ENCODE assay signal across 8 cellular contexts in the genomic region with DNA sequence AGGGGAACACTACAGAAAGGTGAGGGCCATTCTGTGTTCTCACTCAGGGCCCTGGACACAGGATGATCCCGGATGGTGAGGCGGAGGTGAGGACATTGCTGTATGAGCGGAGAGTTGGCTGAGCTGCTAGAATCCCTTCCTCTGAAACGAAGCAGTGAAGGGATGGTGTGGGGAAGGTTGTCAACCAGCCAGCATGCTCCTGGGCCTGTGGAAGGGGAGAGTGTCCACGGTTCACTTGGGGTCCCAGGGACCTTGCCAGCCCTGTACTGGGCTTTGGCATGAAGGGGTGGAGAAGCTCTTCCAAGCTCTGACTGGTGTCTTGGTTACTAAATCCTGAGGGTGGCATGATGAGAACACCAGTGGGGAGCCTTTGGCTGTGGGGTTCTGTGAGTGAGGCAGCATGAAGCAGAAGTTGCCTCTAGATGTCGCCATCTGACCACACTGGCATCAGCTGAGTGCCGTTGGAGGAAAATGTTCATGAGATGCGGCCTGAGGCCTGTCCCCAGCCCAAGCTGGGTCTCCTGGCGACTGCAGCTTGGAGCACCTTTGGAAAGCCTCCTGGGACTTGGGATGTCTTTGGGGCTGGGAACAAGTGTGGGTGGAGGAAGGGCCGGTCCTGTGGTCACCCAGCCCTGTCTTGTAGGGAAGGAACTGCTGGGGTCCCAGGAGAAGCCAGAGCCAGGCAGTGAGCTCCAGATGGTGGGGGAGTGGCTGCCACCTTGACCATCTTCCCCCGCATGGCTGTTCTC. TPM values are rescaled to one million over a fixed set of nuclear protein-coding genes. Genes with fewer than 3 reads are reported as not detected.
DNase-seq lines count a peak whose midpoint lies in the region; ATAC-seq and TF ChIP-seq lines count a peak whose summit lies in the region.

No MANE protein-coding gene starts in this region.

- H3K4me3 Mint-ChIP-seq in activated naive CD8-positive, alpha-beta T cell treated with anti-CD3 and anti-CD28 coated beads, Interleukin-2, amount 10 ng/mL, durations not matched to agents 7 days and 5 days: no peak overlapping the region
- H3K4me3 Mint-ChIP-seq in glutamatergic neuron (ENCODE audit: unreplicated experiment): peak overlapping the region; percentile 25

- H3K9me3 Mint-ChIP-seq in activated naive CD8-positive, alpha-beta T cell treated with anti-CD3 and anti-CD28 coated beads, Interleukin-2, amount 10 ng/mL, durations not matched to agents 7 days and 5 days: no peaks in the 10 kb centered on the region
- peaks cover 12% of the 10 kb centered on the region for H3K9me3 Mint-ChIP-seq in glutamatergic neuron (ENCODE audit: unreplicated experiment)

- no peak overlapping the region for H2AFZ ChIP-seq in Karpas-422 (ENCODE audit: low read length)

- no peaks in the 10 kb centered on the region for H3K9me3 ChIP-seq in Karpas-422 (ENCODE audit: low read length)
- no peaks in the 10 kb centered on the region for H3K9me3 ChIP-seq in SJSA1 (replicated peaks)
- no peaks in the 10 kb centered on the region for H3K9me3 ChIP-seq in prostate gland

- H3K79me2 ChIP-seq in Karpas-422 (ENCODE audit: low read length): no peaks in the 10 kb centered on the region

- no peak for TF ChIP-seq POLR2A in prostate gland (IDR thresholded peaks at IDR 0.05)

- peak; percentile 91 for ATAC-seq in activated naive CD8-positive, alpha-beta T cell treated with anti-CD3 and anti-CD28 coated beads, Interleukin-2, amount 10 ng/mL, durations not matched to agents 7 days and 5 days (ENCODE audit: low read depth)
- ATAC-seq in GM18861 (IDR thresholded peaks at IDR 0.05; ENCODE audit: unreplicated experiment): no peak

- peaks cover 2% of the 10 kb centered on the region for H3K36me3 Mint-ChIP-seq in activated naive CD8-positive, alpha-beta T cell treated with anti-CD3 and anti-CD28 coated beads, Interleukin-2, amount 10 ng/mL, durations not matched to agents 7 days and 5 days
- no peaks in the 10 kb centered on the region for H3K36me3 Mint-ChIP-seq in glutamatergic neuron (ENCODE audit: unreplicated experiment)

- H3K4me1 ChIP-seq in Karpas-422 (ENCODE audit: low read length) (no peaks in the 10 kb centered on the region), SJSA1 (replicated peaks) (peaks cover 3% of the 10 kb centered on the region), prostate gland (replicated peaks) (no peaks in the 10 kb centered on the region)

- peaks cover 15% of the 10 kb centered on the region for H3K4me1 Mint-ChIP-seq in activated naive CD8-positive, alpha-beta T cell treated with anti-CD3 and anti-CD28 coated beads, Interleukin-2, amount 10 ng/mL, durations not matched to agents 7 days and 5 days
- H3K4me1 Mint-ChIP-seq in glutamatergic neuron (ENCODE audit: low read depth, unreplicated experiment): peaks cover 22% of the 10 kb centered on the region

- peak; percentile 71 for DNase-seq in 8988T
- DNase-seq in GM12864 (ENCODE audit: low read depth): no peak
- DNase-seq in Karpas-422: peak; percentile 86
- peak; percentile 54 to 67 for DNase-seq in SJSA1 (ENCODE audit: low read depth in 1 of 2, low spot score in 2 of 2)
- peak; percentile 64 for DNase-seq in activated naive CD8-positive, alpha-beta T cell treated with anti-CD3 and anti-CD28 coated beads, Interleukin-2, amount 10 ng/mL, durations not matched to agents 7 days and 5 days
- DNase-seq in glutamatergic neuron: peak; percentile 77
- DNase-seq in prostate gland (ENCODE audit: low spot score): peak; percentile 34

- H3K27ac Mint-ChIP-seq in activated naive CD8-positive, alpha-beta T cell treated with anti-CD3 and anti-CD28 coated beads, Interleukin-2, amount 10 ng/mL, durations not matched to agents 7 days and 5 days: no peak overlapping the region
- peak overlapping the region; percentile 78 for H3K27ac Mint-ChIP-seq in glutamatergic neuron (ENCODE audit: unreplicated experiment)

- H3K4me2 ChIP-seq in Karpas-422 (ENCODE audit: low read depth, low read length, poor library complexity, severe bottlenecking): no peak overlapping the region

- intact Hi-C loops in prostate gland (cut with DNase I): loop anchor here (5.0 kb wide), 1 partner anchor 262 kb away; the partner anchor contains the start of genes FBXL8 and TRADD

- 37% methylated on average over 11 of the region's 11 CpGs for WGBS in prostate gland

- H3K27me3 ChIP-seq in Karpas-422 (ENCODE audit: low read length): no peaks in the 10 kb centered on the region
- no peaks in the 10 kb centered on the region for H3K27me3 ChIP-seq in SJSA1 (replicated peaks)
- no peaks in the 10 kb centered on the region for H3K27me3 ChIP-seq in prostate gland (replicated peaks; ENCODE audit: insufficient read depth)

- H4K20me1 ChIP-seq in Karpas-422 (ENCODE audit: insufficient read depth, low read depth, low read length): peaks cover 7% of the 10 kb centered on the region; the same call in 1 of the 2 replicates

- no peaks in the 10 kb centered on the region for H3K9me2 ChIP-seq in Karpas-422 (replicated peaks; ENCODE audit: insufficient read depth, low read length)

- H3K27me3 Mint-ChIP-seq in activated naive CD8-positive, alpha-beta T cell treated with anti-CD3 and anti-CD28 coated beads, Interleukin-2, amount 10 ng/mL, durations not matched to agents 7 days and 5 days: peaks cover 3% of the 10 kb centered on the region
- H3K27me3 Mint-ChIP-seq in glutamatergic neuron (ENCODE audit: unreplicated experiment): peaks cover 15% of the 10 kb centered on the region

- POLR2A ChIA-PET in activated naive CD8-positive, alpha-beta T cell treated with anti-CD3 and anti-CD28 coated beads, Interleukin-2, amount 10 ng/mL, durations not matched to agents 7 days and 5 days (lab: Charles Lee): interaction anchor here (1.0 to 1.8 kb wide), 3 partner anchors 15 to 37 kb away, joined by 3 to 7 read pairs (median 4); partner anchors contain the start of gene PDP2

- H3K27ac ChIP-seq in Karpas-422 (ENCODE audit: low read length) (no peak overlapping the region), SJSA1 (no peak overlapping the region), prostate gland (no peak overlapping the region)

- H3K4me3 ChIP-seq in GM12864 (ENCODE audit: low read depth, low read length) (no peak overlapping the region), Karpas-422 (ENCODE audit: low read length) (no peak overlapping the region), SJSA1 (no peak overlapping the region), prostate gland (no peak overlapping the region)

- TF ChIP-seq CTCF in GM12864 (IDR thresholded peaks at IDR 0.05; ENCODE audit: low read depth, low read length, missing control alignments) (peak; percentile 92), glutamatergic neuron (IDR thresholded peaks at IDR 0.05; ENCODE audit: partially characterized antibody, unreplicated experiment) (peak; percentile 49), prostate gland (IDR thresholded peaks at IDR 0.05) (peak; percentile 39 to 74 (median 63))

- H3K36me3 ChIP-seq in Karpas-422 (ENCODE audit: insufficient read depth, low read length) (no peaks in the 10 kb centered on the region), SJSA1 (no peaks in the 10 kb centered on the region), prostate gland (no peaks in the 10 kb centered on the region)

- no peak overlapping the region for H3K9ac ChIP-seq in Karpas-422 (ENCODE audit: low read length)

RNA-seq across cellular contexts. Expression of gene PDP2, which starts 14.8 kb away (rescaled TPM):
- 7.7 and 11.7 TPM in 2 replicates for total RNA-seq in Karpas-422 (2014; rRNA removed; shearing (Covaris generic); ENCODE audit: low replicate concordance)
- total RNA-seq in SJSA1 (2014; rRNA removed; shearing (Covaris generic)): 2.3 and 5.0 TPM in 2 replicates
- 10 to 100 TPM; 26.6 TPM for total RNA-seq in activated naive CD8-positive, alpha-beta T cell treated with anti-CD3 and anti-CD28 coated beads, Interleukin-2, amount 10 ng/mL, durations not matched to agents 7 days and 5 days
- 18.3 TPM for total RNA-seq in glutamatergic neuron (ENCODE audit: unreplicated experiment)
- 10 to 100 TPM in 1 of 2 donors, 1 to 10 TPM in 1; 9.2 to 21.9 TPM for total RNA-seq in prostate gland

RNA-seq across cellular contexts. Expression of gene CDH16, which starts 23.6 kb away (rescaled TPM):
- total RNA-seq in Karpas-422 (2014; rRNA removed; shearing (Covaris generic); ENCODE audit: low replicate concordance): not detected in 2 replicates
- total RNA-seq in SJSA1 (2014; rRNA removed; shearing (Covaris generic)): not detected in 2 replicates
- not detected for total RNA-seq in activated naive CD8-positive, alpha-beta T cell treated with anti-CD3 and anti-CD28 coated beads, Interleukin-2, amount 10 ng/mL, durations not matched to agents 7 days and 5 days
- total RNA-seq in glutamatergic neuron (ENCODE audit: unreplicated experiment): not detected
- total RNA-seq in prostate gland: not detected

RNA-seq across cellular contexts. Expression of gene RRAD, which starts 30.2 kb away (rescaled TPM):
- total RNA-seq in Karpas-422 (2014; rRNA removed; shearing (Covaris generic); ENCODE audit: low replicate concordance): not detected in 2 replicates
- total RNA-seq in SJSA1 (2014; rRNA removed; shearing (Covaris generic)): 0.16 and 0.39 TPM in 2 replicates
- total RNA-seq in activated naive CD8-positive, alpha-beta T cell treated with anti-CD3 and anti-CD28 coated beads, Interleukin-2, amount 10 ng/mL, durations not matched to agents 7 days and 5 days: under 1 TPM; 0.60 to 0.61 TPM
- total RNA-seq in glutamatergic neuron (ENCODE audit: unreplicated experiment) (1.1 TPM), prostate gland (10 to 100 TPM; 17.0 to 37.0 TPM)

RNA-seq across cellular contexts. Expression of gene CIAO2B, which starts 39.1 kb away (rescaled TPM):
- 121 and 227 TPM in 2 replicates for total RNA-seq in Karpas-422 (2014; rRNA removed; shearing (Covaris generic); ENCODE audit: low replicate concordance)
- total RNA-seq in SJSA1 (2014; rRNA removed; shearing (Covaris generic)): 93.0 and 149 TPM in 2 replicates
- total RNA-seq in activated naive CD8-positive, alpha-beta T cell treated with anti-CD3 and anti-CD28 coated beads, Interleukin-2, amount 10 ng/mL, durations not matched to agents 7 days and 5 days: 100 to 1,000 TPM in 1 of 2 experiments, 10 to 100 TPM in 1; 98.0 to 106 TPM
- total RNA-seq in glutamatergic neuron (ENCODE audit: unreplicated experiment) (89.4 TPM), prostate gland (100 to 1,000 TPM in 1 of 2 donors, 10 to 100 TPM in 1; 80.2 to 159 TPM)

RNA-seq across cellular contexts. Expression of gene CES2, which starts 40.2 kb away (rescaled TPM):
- total RNA-seq in Karpas-422 (2014; rRNA removed; shearing (Covaris generic); ENCODE audit: low replicate concordance): 13.3 and 34.8 TPM in 2 replicates
- total RNA-seq in SJSA1 (2014; rRNA removed; shearing (Covaris generic)): 15.6 and 21.9 TPM in 2 replicates
- total RNA-seq in activated naive CD8-positive, alpha-beta T cell treated with anti-CD3 and anti-CD28 coated beads, Interleukin-2, amount 10 ng/mL, durations not matched to agents 7 days and 5 days: 10 to 100 TPM; 45.4 to 46.4 TPM
- total RNA-seq in glutamatergic neuron (ENCODE audit: unreplicated experiment) (38.6 TPM), prostate gland (10 to 100 TPM; 36.3 to 61.5 TPM)
